8 cellular contexts compared by ENCODE assay signal in genomic region chr22:36329217-36330078, GRCh38. TPM values are rescaled to one million over a fixed set of nuclear protein-coding genes. Genes with fewer than 3 reads are reported as not detected.
DNase-seq lines count a peak whose midpoint lies in the region; ATAC-seq and FAIRE-seq lines count a peak whose summit lies in the region.

No MANE protein-coding gene starts in this region.

- H3K4me1 Mint-ChIP-seq in T-helper 17 cell, result peaks cover 72% of the 10 kb centered on the region

- FAIRE-seq in HTR-8/SVneo (lab: Jason Lieb, UNC), result peak; percentile 77

- H3K36me3 Mint-ChIP-seq in T-helper 17 cell (ENCODE audit: low read depth), result peaks cover 5% of the 10 kb centered on the region

- H3K4me3 Mint-ChIP-seq in T-helper 17 cell, result peak overlapping the region; percentile 90

- peaks cover 96 to 100% (median 97%) of the 10 kb centered on the region in 3 donors for H3K4me1 ChIP-seq in skeletal muscle tissue (ENCODE audit: control insufficient read depth in 3 of 3, insufficient read depth in 3 of 3, low read length in 3 of 3)

- peak; percentile 42 for ATAC-seq in T-helper 17 cell
- ATAC-seq in GM18861 (IDR thresholded peaks at IDR 0.05; ENCODE audit: unreplicated experiment), result no peak
- no peak for ATAC-seq in GM21447 (IDR thresholded peaks at IDR 0.05; ENCODE audit: unreplicated experiment)

- peak overlapping the region; percentile 98 for H3K27ac Mint-ChIP-seq in T-helper 17 cell

- peak overlapping the region; percentile 92 for H3K27ac ChIP-seq in skeletal muscle tissue (ENCODE audit: low read depth, low read length)

- peak overlapping the region; percentile 37 to 76 (median 51) for H3K9ac ChIP-seq in skeletal muscle tissue (ENCODE audit: low read depth in 1 of 3, low read length in 3 of 3)

- H3K4me3 ChIP-seq in skeletal muscle tissue (ENCODE audit: low read length in 3 of 3), result peak overlapping the region in 2 of 3 donors; percentile 17 to 22

- no peaks in the 10 kb centered on the region for H3K27me3 Mint-ChIP-seq in T-helper 17 cell

- DNase-seq in ACHN (peak; percentile 96), HTR-8/SVneo (ENCODE audit: insufficient read length, low spot score) (peak; percentile 89), T-helper 17 cell (peak; percentile 36 to 72 (median 38)), amniotic epithelial cell (ENCODE audit: low read depth) (peak; percentile 96), iPS DF 19.7 (ENCODE audit: low read depth, low spot score) (peak; percentile 99)

- H3K9me3 ChIP-seq in T-helper 17 cell (ENCODE audit: control insufficient read depth, low read length, poor library complexity, severe bottlenecking) (no peaks in the 10 kb centered on the region), skeletal muscle tissue (ENCODE audit: control insufficient read depth in 3 of 3, low read length in 3 of 3) (no peaks in the 10 kb centered on the region)

- no peaks in the 10 kb centered on the region for H3K27me3 ChIP-seq in skeletal muscle tissue (ENCODE audit: control insufficient read depth in 3 of 3, insufficient read depth in 3 of 3, low read length in 3 of 3)

- H3K36me3 ChIP-seq in skeletal muscle tissue (ENCODE audit: control insufficient read depth in 3 of 3, insufficient read depth in 3 of 3, low read length in 3 of 3), result peaks cover 22 to 38% (median 27%) of the 10 kb centered on the region in 3 donors

- in situ Hi-C loops in ACHN (cut with HindIII; ENCODE audit: low pct_ligation_motif_present, low pct_unique_long_range_greater_than_20kb, low sequenced_read_pairs), result no loop called here

RNA-seq across cellular contexts. Expression of gene MYH9, which starts 58.3 kb away (rescaled TPM):
- 1,000 to 10,000 TPM; 1,038 to 1,220 TPM for total RNA-seq in T-helper 17 cell
- total RNA-seq in skeletal muscle tissue, result 111 TPM

Comparison
In these comparisons a context has a peak if more than half of its experiments do, and no peak if none do; other contexts are left out.
1. DNase-seq: peak in every context shown above with its lines; median percentile 99 in iPS DF 19.7; 96 in ACHN; 96 in amniotic epithelial cell; 89 in HTR-8/SVneo; 38 in T-helper 17 cell.